Comparison of ENCODE assay signal across 12 cellular contexts in genomic region chr7:17617857-17618651, GRCh38.
"Had no signal": no experiment of that assay in that cellular context is flagged by ENCODE, and none has a peak within 500 bp of the region (broad histone marks: within the 10 kb centered on the region; RNA-seq: fewer than 3 reads in every experiment).

No MANE protein-coding gene starts in this region.

- H3K4me3 ChIP-seq: ascending aorta, neural progenitor cell, right atrium auricular region, tibial nerve had no signal

- ATAC-seq: activated T-cell treated with anti-CD3 and anti-CD28 coated beads, Interleukin-2, amount 50 U/mL, for 4 hours; foreskin keratinocyte; stimulated activated effector memory CD8-positive, alpha-beta T cell treated with anti-CD3 and anti-CD28 coated beads, Interleukin-12 subunit alpha, Interleukin-12 subunit beta, amount 100 ng/mL, for 72 hours had no signal

- H3K27ac ChIP-seq: ascending aorta, foreskin keratinocyte, neural progenitor cell, parathyroid adenoma, right atrium auricular region, tibial nerve had no signal

- H3K9me3 Mint-ChIP-seq: activated T-cell treated with anti-CD3 and anti-CD28 coated beads, Interleukin-2, amount 50 U/mL, for 4 hours; neural progenitor cell; stimulated activated effector memory CD8-positive, alpha-beta T cell treated with anti-CD3 and anti-CD28 coated beads, Interleukin-12 subunit alpha, Interleukin-12 subunit beta, amount 100 ng/mL, for 72 hours had no signal

- H3K4me3 Mint-ChIP-seq: activated T-cell treated with anti-CD3 and anti-CD28 coated beads, Interleukin-2, amount 50 U/mL, for 4 hours; neural progenitor cell; stimulated activated effector memory CD8-positive, alpha-beta T cell treated with anti-CD3 and anti-CD28 coated beads, Interleukin-12 subunit alpha, Interleukin-12 subunit beta, amount 100 ng/mL, for 72 hours had no signal

- H3K36me3 Mint-ChIP-seq: neural progenitor cell; stimulated activated effector memory CD8-positive, alpha-beta T cell treated with anti-CD3 and anti-CD28 coated beads, Interleukin-12 subunit alpha, Interleukin-12 subunit beta, amount 100 ng/mL, for 72 hours had no signal

- H3K27ac Mint-ChIP-seq: neural progenitor cell; stimulated activated effector memory CD8-positive, alpha-beta T cell treated with anti-CD3 and anti-CD28 coated beads, Interleukin-12 subunit alpha, Interleukin-12 subunit beta, amount 100 ng/mL, for 72 hours had no signal

- DNase-seq: activated CD4-positive, alpha-beta T cell treated with anti-CD3 and anti-CD28 coated beads, Interleukin-2, amount 50 U/mL, for 48 hours; activated CD4-positive, CD25-positive, alpha-beta regulatory T cell treated with anti-CD3 and anti-CD28 coated beads, Interleukin-2, amount 50 U/mL, for 72 hours; activated naive CD4-positive, alpha-beta T cell; activated T-cell treated with anti-CD3 and anti-CD28 coated beads, Interleukin-2, amount 50 U/mL, for 4 hours; foreskin keratinocyte; mesendoderm had no signal

- H3K36me3 ChIP-seq: ascending aorta, neural progenitor cell, right atrium auricular region had no signal

- H3K9me3 ChIP-seq: ascending aorta, right atrium auricular region had no signal

- H3K27me3 ChIP-seq: ascending aorta, foreskin keratinocyte, neural progenitor cell, right atrium auricular region, tibial nerve had no signal

- H3K4me1 ChIP-seq: ascending aorta, foreskin keratinocyte, neural progenitor cell, parathyroid adenoma, right atrium auricular region had no signal

- H3K9ac ChIP-seq: neural progenitor cell, parathyroid adenoma had no signal

- H3K4me1 Mint-ChIP-seq: neural progenitor cell; stimulated activated effector memory CD8-positive, alpha-beta T cell treated with anti-CD3 and anti-CD28 coated beads, Interleukin-12 subunit alpha, Interleukin-12 subunit beta, amount 100 ng/mL, for 72 hours had no signal
